12 cellular contexts compared by ENCODE assay signal in the genomic region with DNA sequence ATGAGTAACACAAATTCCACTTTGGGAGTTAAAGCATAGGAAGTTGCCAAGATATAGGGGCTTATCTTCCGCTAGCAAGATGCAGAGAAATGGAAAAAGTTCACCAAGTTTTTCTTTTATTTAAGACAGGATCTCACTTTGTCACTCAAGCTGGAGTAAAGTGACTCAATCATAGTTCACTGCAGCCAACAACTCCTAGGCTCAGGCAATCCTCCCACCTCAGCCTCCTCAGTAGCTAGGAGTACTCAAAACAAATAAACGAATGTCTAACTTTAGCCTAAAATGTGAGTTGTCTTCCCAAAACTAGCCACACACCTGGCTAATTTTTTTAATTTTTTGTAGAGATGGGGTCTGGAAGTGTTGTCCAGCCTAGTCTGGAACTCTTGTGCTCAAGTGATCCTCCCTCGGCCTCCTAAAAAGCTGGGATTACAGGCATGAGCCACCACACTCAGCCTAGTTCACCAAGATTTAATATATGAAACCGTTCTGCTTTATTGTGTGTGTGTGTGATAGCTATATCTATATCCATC. TPM values are rescaled to one million over a fixed set of nuclear protein-coding genes. Genes with fewer than 3 reads are reported as not detected.
DNase-seq lines count a peak whose midpoint lies in the region; ATAC-seq, FAIRE-seq and TF ChIP-seq lines count a peak whose summit lies in the region.
"Had no signal": no experiment of that assay in that cellular context is flagged by ENCODE, and none has a peak within 500 bp of the region (broad histone marks: within the 10 kb centered on the region; RNA-seq: fewer than 3 reads in every experiment).

No MANE protein-coding gene starts in this region.

- peak overlapping the region; percentile 72 to 93 for H3K27ac Mint-ChIP-seq in effector memory CD8-positive, alpha-beta T cell
- H3K27ac Mint-ChIP-seq in osteocyte (ENCODE audit: unreplicated experiment) = peak overlapping the region; percentile 89

- peak; percentile 25 for FAIRE-seq in RCC 7860 (lab: Jason Lieb, UNC)

- H3K4me3 ChIP-seq in BE2C (ENCODE audit: low read depth, low read length) = no peak overlapping the region
- H3K4me3 ChIP-seq: adrenal gland had no signal

- H3K27me3 ChIP-seq in BE2C = no peaks in the 10 kb centered on the region
- H3K27me3 ChIP-seq: adrenal gland had no signal

- peaks cover 3% of the 10 kb centered on the region; the same call in 1 of the 2 replicates for H3K36me3 ChIP-seq in BE2C

- no peaks in the 10 kb centered on the region for H3K4me1 ChIP-seq in BE2C

- DNase-seq in EH (ENCODE audit: low read depth) (peak; percentile 60), RCC 7860 (ENCODE audit: low spot score) (peak; percentile 60), osteocyte (ENCODE audit: extremely low spot score, unreplicated experiment) (no peak), BE2C (no peak), anterior cingulate cortex (lab: John Stamatoyannopoulos, UW) (no peak)
- no peak for DNase-seq in effector memory CD8-positive, alpha-beta T cell
- DNase-seq: adrenal gland; DMS79; NCI-H510A; stimulated activated CD4-positive, alpha-beta T cell treated with anti-CD3 and anti-CD28 coated beads, Interleukin-2, amount 100 ng/mL, for 24 hours had no signal

- H3K4me1 Mint-ChIP-seq in effector memory CD8-positive, alpha-beta T cell (ENCODE audit: low read depth in 2 of 2) = peaks cover 12 to 25% of the 10 kb centered on the region in 2 donors
- peaks cover 44% of the 10 kb centered on the region for H3K4me1 Mint-ChIP-seq in osteocyte (ENCODE audit: unreplicated experiment)

- no peaks in the 10 kb centered on the region for H3K9me3 ChIP-seq in BE2C
- H3K9me3 ChIP-seq: adrenal gland had no signal

- TF ChIP-seq CTCF in osteocyte (IDR thresholded peaks at IDR 0.05) (no peak), BE2C (IDR thresholded peaks at IDR 0.05; ENCODE audit: low read depth, low read length) (no peak)

- peak; percentile 18 for ATAC-seq in effector memory CD8-positive, alpha-beta T cell (replicated peaks)
- no peak for ATAC-seq in GM18519 (IDR thresholded peaks at IDR 0.05; ENCODE audit: low FRiP score, unreplicated experiment)
- ATAC-seq in HG02884 (IDR thresholded peaks at IDR 0.05; ENCODE audit: unreplicated experiment) = no peak

- no peaks in the 10 kb centered on the region for H3K9me3 Mint-ChIP-seq in effector memory CD8-positive, alpha-beta T cell
- H3K9me3 Mint-ChIP-seq in osteocyte (ENCODE audit: unreplicated experiment) = no peaks in the 10 kb centered on the region

- H3K36me3 Mint-ChIP-seq in effector memory CD8-positive, alpha-beta T cell (ENCODE audit: insufficient read depth) = peaks cover 77% of the 10 kb centered on the region
- H3K36me3 Mint-ChIP-seq in osteocyte (ENCODE audit: unreplicated experiment) = peaks cover 39% of the 10 kb centered on the region

- H3K4me3 Mint-ChIP-seq in effector memory CD8-positive, alpha-beta T cell = peak overlapping the region in 1 of 2 donors; percentile 23
- no peak overlapping the region for H3K4me3 Mint-ChIP-seq in osteocyte (ENCODE audit: unreplicated experiment)

- H3K27me3 Mint-ChIP-seq in effector memory CD8-positive, alpha-beta T cell = no peaks in the 10 kb centered on the region
- H3K27me3 Mint-ChIP-seq in osteocyte (ENCODE audit: unreplicated experiment) = no peaks in the 10 kb centered on the region

RNA-seq across cellular contexts. Expression of gene VIM, which starts 9.9 kb away (rescaled TPM):
- 2,114 and 2,178 TPM in 2 replicates for total RNA-seq in osteocyte
- polyA plus RNA-seq in BE2C (2012; ENCODE audit: insufficient read depth, insufficient read length, low read depth) = 149 TPM

RNA-seq across cellular contexts. Expression of gene TRDMT1, which starts 36.5 kb away (rescaled TPM):
- total RNA-seq in osteocyte = 5.9 and 6.6 TPM in 2 replicates
- polyA plus RNA-seq in BE2C (2012; ENCODE audit: insufficient read depth, insufficient read length, low read depth) = 3.5 TPM

Comparison
In these comparisons a context has a peak if more than half of its experiments do, and no peak if none do; other contexts are left out.
1. DNase-seq: peak in EH (single experiment) and RCC 7860 (single experiment); none in effector memory CD8-positive, alpha-beta T cell (0 of 3), osteocyte (single experiment), BE2C (single experiment) and anterior cingulate cortex (0 of 58).